In genomic region chr2:135984199-135985017, GRCh38 we compare ENCODE assay signal across 8 cellular contexts. TPM values are rescaled to one million over a fixed set of nuclear protein-coding genes. Genes with fewer than 3 reads are reported as not detected.
DNase-seq lines count a peak whose midpoint lies in the region; ATAC-seq and TF ChIP-seq lines count a peak whose summit lies in the region.

No MANE protein-coding gene starts in this region.

- H3K9me3 Mint-ChIP-seq in naive thymus-derived CD4-positive, alpha-beta T cell: peaks cover 0 to 5% (median 0%) of the 10 kb centered on the region in 11 donors

- H3K4me3 Mint-ChIP-seq in naive thymus-derived CD4-positive, alpha-beta T cell: peak overlapping the region; percentile 90 to 99 (median 97)

- peaks cover 0 to 12% (median 0%) of the 10 kb centered on the region in 3 experiments for H3K36me3 ChIP-seq in naive thymus-derived CD4-positive, alpha-beta T cell (ENCODE audit: control insufficient read depth in 2 of 3, insufficient read depth in 3 of 3, low read length in 3 of 3)

- ATAC-seq in GM21619 (IDR thresholded peaks at IDR 0.05; ENCODE audit: unreplicated experiment): peak; percentile 42
- no peak for ATAC-seq in naive thymus-derived CD4-positive, alpha-beta T cell

- POLR2A ChIA-PET in GM10248 (lab: Yijun Ruan, JAX): no interaction called here
- POLR2A ChIA-PET in naive thymus-derived CD4-positive, alpha-beta T cell (lab: Charles Lee): interaction anchor here (0.6 to 2.3 kb wide), 12 partner anchors 13 to 343 kb away, joined by 3 to 12 read pairs (median 6); no protein-coding TSS in a partner anchor

- peak overlapping the region; percentile 95 for H3K27ac ChIP-seq in naive thymus-derived CD4-positive, alpha-beta T cell (ENCODE audit: low read depth, low read length)

- H3K4me3 ChIP-seq in naive thymus-derived CD4-positive, alpha-beta T cell (ENCODE audit: low read length): peak overlapping the region; percentile 82

- TF ChIP-seq CTCF in GM10248 (IDR thresholded peaks at IDR 0.05; ENCODE audit: control extremely low read depth, extremely low read depth, low read depth, missing control alignments): no peak

- peaks cover 0 to 49% (median 18%) of the 10 kb centered on the region in 5 donors for H3K36me3 Mint-ChIP-seq in naive thymus-derived CD4-positive, alpha-beta T cell

- H3K27me3 ChIP-seq in naive thymus-derived CD4-positive, alpha-beta T cell (ENCODE audit: control insufficient read depth in 2 of 2, insufficient read depth in 2 of 2, low read length in 2 of 2): no peaks in the 10 kb centered on the region

- DNase-seq in GM10248 (ENCODE audit: extremely low spot score) (peak; percentile 63), KG1 (lab: John Stamatoyannopoulos, UW) (peak; percentile 42), cerebellum (ENCODE audit: low spot score) (peak; percentile 16), cortex of kidney (lab: John Stamatoyannopoulos, UW) (no peak)
- no peak for DNase-seq in naive thymus-derived CD4-positive, alpha-beta T cell
- DNase-seq in stimulated activated naive CD4-positive, alpha-beta T cell treated with Interleukin-2 at 50 U/mL for 16 hours (lab: John Stamatoyannopoulos, UW): no peak
- no peak for DNase-seq in stimulated activated CD4-positive, alpha-beta T cell treated with anti-CD3 and anti-CD28 coated beads, Interleukin-2, amount 100 ng/mL, for 24 hours

- H3K4me1 ChIP-seq in naive thymus-derived CD4-positive, alpha-beta T cell (ENCODE audit: control insufficient read depth in 2 of 2, insufficient read depth in 2 of 2, low read length in 2 of 2): peaks cover 0 to 24% of the 10 kb centered on the region in 2 donors

- CTCF ChIA-PET in GM10248 (lab: Yijun Ruan, JAX): interaction anchor here (0.9 to 2.0 kb wide), 4 partner anchors 15 to 400 kb away, joined by 3 to 5 read pairs (median 3); no protein-coding TSS in a partner anchor
- CTCF ChIA-PET in naive thymus-derived CD4-positive, alpha-beta T cell (lab: Charles Lee): interaction anchor here (0.5 to 1.4 kb wide), 4 partner anchors 15 to 400 kb away, joined by 3 to 5 read pairs (median 4); no protein-coding TSS in a partner anchor

- H3K27me3 Mint-ChIP-seq in naive thymus-derived CD4-positive, alpha-beta T cell: no peaks in the 10 kb centered on the region

- H3K9me3 ChIP-seq in naive thymus-derived CD4-positive, alpha-beta T cell (ENCODE audit: control insufficient read depth in 2 of 3, low read length in 3 of 3): no peaks in the 10 kb centered on the region

- H3K27ac Mint-ChIP-seq in naive thymus-derived CD4-positive, alpha-beta T cell: peak overlapping the region; percentile 98 to 99 (median 98)

- intact Hi-C loops in naive thymus-derived CD4-positive, alpha-beta T cell (cut with micrococcal nuclease): loop anchor here (1.0 to 10.0 kb wide), 22 partner anchors 13 to 1066 kb away; partner anchors contain the start of genes MCM6 (in 2 of the 2), R3HDM1 (in 2 of the 2), ZRANB3 (in 2 of the 2) and CCNT2 (in 1 of the 2)

- H3K4me1 Mint-ChIP-seq in naive thymus-derived CD4-positive, alpha-beta T cell: peaks cover 15 to 74% (median 61%) of the 10 kb centered on the region in 7 donors

RNA-seq across cellular contexts. Expression of gene DARS1, which starts 1.0 kb away (rescaled TPM):
- total RNA-seq in cerebellum: 57.9 TPM
- total RNA-seq in naive thymus-derived CD4-positive, alpha-beta T cell: 100 to 1,000 TPM in 1 of 5 experiments, 10 to 100 TPM in 4; 45.3 to 140 (median 63.4) TPM
- 100 to 1,000 TPM; 102 to 124 TPM for polyA plus RNA-seq in naive thymus-derived CD4-positive, alpha-beta T cell

Comparison
In these comparisons a context has a peak if more than half of its experiments do, and no peak if none do; other contexts are left out.
1. DNase-seq: peak in GM10248 (single experiment), KG1 (single experiment) and cerebellum (single experiment); none in naive thymus-derived CD4-positive, alpha-beta T cell (0 of 9), stimulated activated naive CD4-positive, alpha-beta T cell treated with Interleukin-2 at 50 U/mL for 16 hours (single experiment), cortex of kidney (single experiment) and stimulated activated CD4-positive, alpha-beta T cell treated with anti-CD3 and anti-CD28 coated beads, Interleukin-2, amount 100 ng/mL, for 24 hours (0 of 2).